In genomic region chr12:113087193-113087592, GRCh38 we compare ENCODE assay signal across 1 cellular context.
TF ChIP-seq lines count a peak whose summit lies in the region.

No MANE protein-coding gene starts in this region.

TF ChIP-seq in IMR-90, 13 proteins besides CTCF, POLR2A, EP300 and RAD21:
- TF ChIP-seq USF2 (IDR thresholded peaks at IDR 0.05; ENCODE audit: low read depth, low read length), result no peak
- TF ChIP-seq FOS (IDR thresholded peaks at IDR 0.05; ENCODE audit: low read depth, low read length), result no peak
- TF ChIP-seq CHD1 (IDR thresholded peaks at IDR 0.05; ENCODE audit: low read depth, low read length), result no peak
- TF ChIP-seq NFE2L2 (IDR thresholded peaks at IDR 0.05; ENCODE audit: low read depth, low read length), result no peak
- no peak for TF ChIP-seq MAZ (IDR thresholded peaks at IDR 0.05; ENCODE audit: borderline replicate concordance, low read depth, low read length)
- TF ChIP-seq MXI1 (IDR thresholded peaks at IDR 0.05; ENCODE audit: borderline replicate concordance, low read depth, low read length), result no peak
- no peak for TF ChIP-seq MAFK (IDR thresholded peaks at IDR 0.05; ENCODE audit: low read depth, low read length)
- TF ChIP-seq RFX5 (IDR thresholded peaks at IDR 0.05; ENCODE audit: low read depth, low read length), result no peak
- no peak for TF ChIP-seq SMC3 (IDR thresholded peaks at IDR 0.05; ENCODE audit: low read depth, low read length)
